8 cellular contexts compared by ENCODE assay signal in genomic region chr1:181089777-181090505, GRCh38. TPM values are rescaled to one million over a fixed set of nuclear protein-coding genes. Genes with fewer than 3 reads are reported as not detected.
DNase-seq lines count a peak whose midpoint lies in the region; ATAC-seq and TF ChIP-seq lines count a peak whose summit lies in the region.

No MANE protein-coding gene starts in this region.

- H3K9ac ChIP-seq in fibroblast of lung (ENCODE audit: insufficient read depth, low read length) (peak overlapping the region; percentile 88), stomach smooth muscle (ENCODE audit: low read length in 2 of 2) (peak overlapping the region; percentile 75 to 79)

- H3K79me2 ChIP-seq in fibroblast of lung (ENCODE audit: control insufficient read depth, insufficient read depth, low read length), result peaks cover 61% of the 10 kb centered on the region

- H3K4me3 ChIP-seq in A673 (ENCODE audit: low read depth, low read length, poor library complexity, severe bottlenecking) (peak overlapping the region; percentile 90), fibroblast of lung (replicated peaks in 1 of 4; ENCODE audit: control extremely low read depth in 1 of 4, insufficient read depth in 1 of 4, low read depth in 3 of 4, low read length in 4 of 4) (peak overlapping the region; percentile 91 to 99 (median 96)), stomach smooth muscle (ENCODE audit: low read length in 2 of 2) (peak overlapping the region; percentile 89)

- H3K4me1 ChIP-seq in A673 (ENCODE audit: insufficient read depth, low read length, poor library complexity, severe bottlenecking), result peaks cover 46% of the 10 kb centered on the region
- peaks cover 17% of the 10 kb centered on the region for H3K4me1 ChIP-seq in fibroblast of lung (ENCODE audit: control insufficient read depth, extremely low read depth, insufficient read depth, low read length)
- peaks cover 19% of the 10 kb centered on the region for H3K4me1 ChIP-seq in stomach smooth muscle (ENCODE audit: control insufficient read depth, insufficient read depth, low read length)

- no peaks in the 10 kb centered on the region for H3K27me3 Mint-ChIP-seq in activated T-cell treated with anti-CD3 and anti-CD28 coated beads, Interleukin-2, amount 50 U/mL, for 4 hours (ENCODE audit: low read depth)
- H3K27me3 Mint-ChIP-seq in nephron progenitor cell (ENCODE audit: low read depth, poor library complexity), result peaks cover 14% of the 10 kb centered on the region

- CTCF ChIA-PET in A673 (lab: Charles Lee), result no interaction called here

- peak overlapping the region; percentile 100 for H3K4me3 Mint-ChIP-seq in activated T-cell treated with anti-CD3 and anti-CD28 coated beads, Interleukin-2, amount 50 U/mL, for 4 hours
- peak overlapping the region; percentile 98 for H3K4me3 Mint-ChIP-seq in nephron progenitor cell

- H3K36me3 ChIP-seq in A673 (ENCODE audit: insufficient read depth, low read length, poor library complexity, severe bottlenecking) (peaks cover 13% of the 10 kb centered on the region), fibroblast of lung (ENCODE audit: control insufficient read depth, insufficient read depth, low read length) (peaks cover 8% of the 10 kb centered on the region), stomach smooth muscle (ENCODE audit: control insufficient read depth in 2 of 2, insufficient read depth in 2 of 2, low read length in 2 of 2) (no peaks in the 10 kb centered on the region)

- POLR2A ChIA-PET in A673 (lab: Charles Lee; ENCODE audit: low non-redundant PET), result interaction anchor here (0.9 to 1.0 kb wide), 2 partner anchors 15 kb away, joined by 3 read pairs; no protein-coding TSS in a partner anchor

- TSS peak; percentile 52 for BruUV-seq in A673 (replicated peaks; lab: Mats Ljungman, UMichigan)

- H3K9me3 ChIP-seq in A673 (ENCODE audit: low read depth, low read length, poor library complexity, severe bottlenecking) (no peaks in the 10 kb centered on the region), fibroblast of lung (ENCODE audit: control insufficient read depth, insufficient read depth, low read depth, low read length) (no peaks in the 10 kb centered on the region), stomach smooth muscle (ENCODE audit: control insufficient read depth in 2 of 2, low read length in 2 of 2) (no peaks in the 10 kb centered on the region)

- peak; percentile 41 for ATAC-seq in GM18907 (IDR thresholded peaks at IDR 0.05; ENCODE audit: unreplicated experiment)
- ATAC-seq in HG03175 (IDR thresholded peaks at IDR 0.05; ENCODE audit: unreplicated experiment), result peak; percentile 36
- peak; percentile 55 to 56 for ATAC-seq in activated T-cell treated with anti-CD3 and anti-CD28 coated beads, Interleukin-2, amount 50 U/mL, for 4 hours

- peak overlapping the region; percentile 87 for H3K27ac Mint-ChIP-seq in nephron progenitor cell

- intact Hi-C loops in A673 (cut with micrococcal nuclease; ENCODE audit: unreplicated experiment), result no loop called here

- H3K27ac ChIP-seq in A673 (ENCODE audit: low read depth, low read length, poor library complexity, severe bottlenecking) (peak overlapping the region; percentile 76), fibroblast of lung (ENCODE audit: insufficient read depth, low read length) (peak overlapping the region; percentile 87), stomach smooth muscle (ENCODE audit: low read length) (peak overlapping the region; percentile 81)

- DNase-seq in A673 (ENCODE audit: low spot score) (peak; percentile 68), NOMO-1 treated with dmso at 0.1 percent for 144 hours (lab: John Stamatoyannopoulos, UW; ENCODE audit: unreplicated experiment) (peak; percentile 37), fibroblast of lung (ENCODE audit: low read depth in 2 of 2) (peak; percentile 59 to 63), nephron progenitor cell (peak; percentile 63)
- DNase-seq in activated T-cell treated with anti-CD3 and anti-CD28 coated beads, Interleukin-2, amount 50 U/mL, for 4 hours, result peak; percentile 74

- peaks cover 39% of the 10 kb centered on the region for H3K4me1 Mint-ChIP-seq in activated T-cell treated with anti-CD3 and anti-CD28 coated beads, Interleukin-2, amount 50 U/mL, for 4 hours (ENCODE audit: low read depth)
- peaks cover 50% of the 10 kb centered on the region for H3K4me1 Mint-ChIP-seq in nephron progenitor cell

- H3K4me2 ChIP-seq in fibroblast of lung (ENCODE audit: extremely low read depth, insufficient read depth, low read length), result peak overlapping the region; percentile 55

- peaks cover 36% of the 10 kb centered on the region for H3K36me3 Mint-ChIP-seq in activated T-cell treated with anti-CD3 and anti-CD28 coated beads, Interleukin-2, amount 50 U/mL, for 4 hours (ENCODE audit: insufficient read depth)
- peaks cover 5% of the 10 kb centered on the region for H3K36me3 Mint-ChIP-seq in nephron progenitor cell (ENCODE audit: low read depth)

- no peak overlapping the region for H2AFZ ChIP-seq in fibroblast of lung (ENCODE audit: low read length)

- H3K9me3 Mint-ChIP-seq in activated T-cell treated with anti-CD3 and anti-CD28 coated beads, Interleukin-2, amount 50 U/mL, for 4 hours, result no peaks in the 10 kb centered on the region
- no peaks in the 10 kb centered on the region for H3K9me3 Mint-ChIP-seq in nephron progenitor cell

- H4K20me1 ChIP-seq in fibroblast of lung (ENCODE audit: control insufficient read depth, extremely low read depth, insufficient read depth, low read length), result peaks cover 6% of the 10 kb centered on the region

- H3K27me3 ChIP-seq in A673 (replicated peaks; ENCODE audit: insufficient read depth, low read depth, low read length, poor library complexity), result no peaks in the 10 kb centered on the region
- no peaks in the 10 kb centered on the region for H3K27me3 ChIP-seq in fibroblast of lung (ENCODE audit: control insufficient read depth, insufficient read depth, low read length)
- H3K27me3 ChIP-seq in stomach smooth muscle (ENCODE audit: control insufficient read depth in 1 of 2, insufficient read depth in 2 of 2, low read length in 2 of 2), result no peaks in the 10 kb centered on the region

- TF ChIP-seq CTCF in A673 (conservative IDR thresholded peaks at IDR 0.05; ENCODE audit: low read depth, low read length), result no peak
- TF ChIP-seq CTCF in fibroblast of lung (conservative IDR thresholded peaks at IDR 0.05 in 1 of 2, IDR thresholded peaks at IDR 0.05 in 1 of 2; ENCODE audit: low read depth in 1 of 2, low read length in 2 of 2), result no peak
- no peak for TF ChIP-seq CTCF in nephron progenitor cell (IDR thresholded peaks at IDR 0.05)

RNA-seq across cellular contexts. Expression of gene IER5, which starts 1.4 kb away (rescaled TPM):
- 25.5 and 28.2 TPM in 2 replicates for total RNA-seq in A673 (2021)
- total RNA-seq in activated T-cell treated with anti-CD3 and anti-CD28 coated beads, Interleukin-2, amount 50 U/mL, for 4 hours, result 10 to 100 TPM; 43.6 to 58.9 (median 54.9) TPM
- 31.1 and 42.8 TPM in 2 replicates for total RNA-seq in fibroblast of lung
- 19.1 and 24.2 TPM in 2 replicates for polyA plus RNA-seq in fibroblast of lung
- polyA plus RNA-seq in fibroblast of lung (2012), result 26.0 and 33.9 TPM in 2 replicates
- 8.7 and 13.4 TPM in 2 replicates for polyA minus RNA-seq in fibroblast of lung (ENCODE audit: low replicate concordance)

RNA-seq across cellular contexts. Expression of gene MR1, which starts 56.2 kb away (rescaled TPM):
- 2.6 and 2.8 TPM in 2 replicates for total RNA-seq in A673 (2021)
- 10 to 100 TPM in 1 of 3 donors, 1 to 10 TPM in 2; 6.5 to 10.7 (median 8.3) TPM for total RNA-seq in activated T-cell treated with anti-CD3 and anti-CD28 coated beads, Interleukin-2, amount 50 U/mL, for 4 hours
- total RNA-seq in fibroblast of lung, result 14.9 and 42.1 TPM in 2 replicates
- 35.3 and 41.6 TPM in 2 replicates for polyA plus RNA-seq in fibroblast of lung
- 23.4 and 27.6 TPM in 2 replicates for polyA plus RNA-seq in fibroblast of lung (2012)
- 15.7 and 24.7 TPM in 2 replicates for polyA minus RNA-seq in fibroblast of lung (ENCODE audit: low replicate concordance)

Comparison
In these comparisons a context has a peak if more than half of its experiments do, and no peak if none do; other contexts are left out.
1. Peak in every context shown above with its lines: DNase-seq, ATAC-seq, H3K4me3 ChIP-seq and H3K27ac ChIP-seq.